In genomic region chr6:28124350-28124970, GRCh38 we compare ENCODE assay signal across 8 cellular contexts. TPM values are rescaled to one million over a fixed set of nuclear protein-coding genes. Genes with fewer than 3 reads are reported as not detected.
DNase-seq lines count a peak whose midpoint lies in the region; ATAC-seq lines count a peak whose summit lies in the region.

TSS of gene ZSCAN16 (plus strand) at chr6:28124609. CDS start at chr6:28125444, 835 bp downstream.

- H3K9me3 Mint-ChIP-seq in activated CD4-positive, alpha-beta T cell treated with anti-CD3 and anti-CD28 coated beads, Interleukin-2, amount 10 ng/mL, durations not matched to agents 7 days and 5 days, result no peaks in the 10 kb centered on the region
- no peaks in the 10 kb centered on the region for H3K9me3 Mint-ChIP-seq in dendritic cell treated with granulocyte-macrophage colony-stimulating factor and Interleukin-4, amounts not matched to agents 40 ng/mL and 50 ng/mL, for 4 days

- DNase-seq in AML-193 (lab: John Stamatoyannopoulos, UW) (peak; percentile 88 to 90), GM19238 (ENCODE audit: insufficient read length, low spot score) (peak; percentile 66), NCI-H510A (lab: John Stamatoyannopoulos, UW) (peak; percentile 77), left lobe of liver (ENCODE audit: low spot score) (peak; percentile 88)
- peak; percentile 73 for DNase-seq in activated CD4-positive, alpha-beta T cell treated with anti-CD3 and anti-CD28 coated beads, Interleukin-2, amount 10 ng/mL, durations not matched to agents 7 days and 5 days
- DNase-seq in stimulated activated CD4-positive, alpha-beta T cell treated with anti-CD3 and anti-CD28 coated beads, Interleukin-2, amount 100 ng/mL, for 4 hours (ENCODE audit: low read depth), result peak; percentile 46

- CTCF ChIA-PET in activated CD4-positive, alpha-beta T cell treated with anti-CD3 and anti-CD28 coated beads, Interleukin-2, amount 10 ng/mL, durations not matched to agents 7 days and 5 days (lab: Charles Lee), result interaction anchor here (0.8 to 1.8 kb wide), 5 partner anchors 9 to 236 kb away, joined by 3 to 6 read pairs (median 4); no protein-coding TSS in a partner anchor

- peak within 1 kb of the TSS; percentile 95 for H3K27ac Mint-ChIP-seq in activated CD4-positive, alpha-beta T cell treated with anti-CD3 and anti-CD28 coated beads, Interleukin-2, amount 10 ng/mL, durations not matched to agents 7 days and 5 days
- H3K27ac Mint-ChIP-seq in dendritic cell treated with granulocyte-macrophage colony-stimulating factor and Interleukin-4, amounts not matched to agents 40 ng/mL and 50 ng/mL, for 4 days, result peak within 1 kb of the TSS; percentile 84

- H3K4me1 Mint-ChIP-seq in activated CD4-positive, alpha-beta T cell treated with anti-CD3 and anti-CD28 coated beads, Interleukin-2, amount 10 ng/mL, durations not matched to agents 7 days and 5 days, result peaks cover 54% of the 10 kb centered on the region
- H3K4me1 Mint-ChIP-seq in dendritic cell treated with granulocyte-macrophage colony-stimulating factor and Interleukin-4, amounts not matched to agents 40 ng/mL and 50 ng/mL, for 4 days (ENCODE audit: low read depth), result peaks cover 35% of the 10 kb centered on the region

- no peaks in the 10 kb centered on the region for H3K27me3 Mint-ChIP-seq in activated CD4-positive, alpha-beta T cell treated with anti-CD3 and anti-CD28 coated beads, Interleukin-2, amount 10 ng/mL, durations not matched to agents 7 days and 5 days
- H3K27me3 Mint-ChIP-seq in dendritic cell treated with granulocyte-macrophage colony-stimulating factor and Interleukin-4, amounts not matched to agents 40 ng/mL and 50 ng/mL, for 4 days, result no peaks in the 10 kb centered on the region

- POLR2A ChIA-PET in activated CD4-positive, alpha-beta T cell treated with anti-CD3 and anti-CD28 coated beads, Interleukin-2, amount 10 ng/mL, durations not matched to agents 7 days and 5 days (lab: Charles Lee), result interaction anchor here (0.6 to 1.4 kb wide), 2 partner anchors 20 to 251 kb away, joined by 5 read pairs; no protein-coding TSS in a partner anchor

- intact Hi-C loops in dendritic cell treated with granulocyte-macrophage colony-stimulating factor and Interleukin-4, amounts not matched to agents 40 ng/mL and 50 ng/mL, for 4 days (cut with micrococcal nuclease), result loop anchor here (5.0 kb wide), 1 partner anchor 42 kb away; the partner anchor contains the start of gene ZNF165

- peak within 1 kb of the TSS; percentile 94 for H3K4me3 Mint-ChIP-seq in activated CD4-positive, alpha-beta T cell treated with anti-CD3 and anti-CD28 coated beads, Interleukin-2, amount 10 ng/mL, durations not matched to agents 7 days and 5 days
- H3K4me3 Mint-ChIP-seq in dendritic cell treated with granulocyte-macrophage colony-stimulating factor and Interleukin-4, amounts not matched to agents 40 ng/mL and 50 ng/mL, for 4 days, result peak within 1 kb of the TSS; percentile 89

- peak; percentile 78 for ATAC-seq in HG03378 (IDR thresholded peaks at IDR 0.05; ENCODE audit: unreplicated experiment)
- peak; percentile 100 for ATAC-seq in left lobe of liver

- H3K36me3 Mint-ChIP-seq in activated CD4-positive, alpha-beta T cell treated with anti-CD3 and anti-CD28 coated beads, Interleukin-2, amount 10 ng/mL, durations not matched to agents 7 days and 5 days (ENCODE audit: low read depth), result peaks cover 38% of the 10 kb centered on the region
- H3K36me3 Mint-ChIP-seq in dendritic cell treated with granulocyte-macrophage colony-stimulating factor and Interleukin-4, amounts not matched to agents 40 ng/mL and 50 ng/mL, for 4 days (ENCODE audit: low read depth), result peaks cover 58% of the 10 kb centered on the region

RNA-seq across cellular contexts. Expression of gene ZSCAN16, which starts in this region (rescaled TPM):
- 1 to 10 TPM; 3.2 to 5.5 TPM for total RNA-seq in activated CD4-positive, alpha-beta T cell treated with anti-CD3 and anti-CD28 coated beads, Interleukin-2, amount 10 ng/mL, durations not matched to agents 7 days and 5 days
- 1.7 TPM for total RNA-seq in left lobe of liver

Comparison
In these comparisons a context has a peak if more than half of its experiments do, and no peak if none do; other contexts are left out.
1. Peak in every context shown above with its lines: DNase-seq and ATAC-seq.